Comparison of ENCODE assay signal across 16 cellular contexts in genomic region chr11:91819743-91820142, GRCh38.
DNase-seq lines count a peak whose midpoint lies in the region; ATAC-seq, FAIRE-seq and TF ChIP-seq lines count a peak whose summit lies in the region.
"Had no signal": no experiment of that assay in that cellular context is flagged by ENCODE, and none has a peak within 500 bp of the region (broad histone marks: within the 10 kb centered on the region; RNA-seq: fewer than 3 reads in every experiment).

No MANE protein-coding gene starts in this region.

- H3F3A ChIP-seq in GM23338 (replicated peaks; ENCODE audit: low read depth): no peaks in the 10 kb centered on the region

- H3K9me3 Mint-ChIP-seq in GM23338 (no peaks in the 10 kb centered on the region; the same call in 2 of the 3 replicates), WTC11 (no peaks in the 10 kb centered on the region)
- H3K9me3 Mint-ChIP-seq: CD8-positive, alpha-beta T cell had no signal

- no peak overlapping the region for H4K91ac ChIP-seq in trophoblast cell (ENCODE audit: low read depth, low read length)

- H3K27ac ChIP-seq in GM23338 (ENCODE audit: low read depth): no peak overlapping the region
- H3K27ac ChIP-seq in trophoblast cell (ENCODE audit: low read depth, low read length): no peak overlapping the region
- H3K27ac ChIP-seq: BLaER1 treated with 17β-estradiol and CSF1 and Interleukin-3, amounts not matched to agents 10 nM and 100 nM had no signal

- no peak overlapping the region for H4K12ac ChIP-seq in trophoblast cell (ENCODE audit: low read depth, low read length)

- no peaks in the 10 kb centered on the region for H3K9me2 ChIP-seq in GM23338 (ENCODE audit: insufficient read depth)

- DNase-seq in GM23338 (ENCODE audit: low spot score): no peak
- no peak for DNase-seq in WTC11 (ENCODE audit: low spot score)
- peak; percentile 17 for DNase-seq in iPS DF 19.7 (ENCODE audit: low read depth, low spot score)
- DNase-seq in trophoblast cell: no peak
- DNase-seq in HT-29 (ENCODE audit: low spot score): no peak
- no peak for DNase-seq in GM12892 (ENCODE audit: insufficient read length)
- DNase-seq: Calu3; CD8-positive, alpha-beta T cell; DMS79 treated with DMSO at 0.1 percent for 48 hours; GF-D8; HFFc6 had no signal

- FAIRE-seq in GM12892 (lab: Jason Lieb, UNC): no peak
- FAIRE-seq: H54 had no signal

- H3K4me3 ChIP-seq in GM23338 (no peak overlapping the region), trophoblast cell (ENCODE audit: low read depth, low read length) (no peak overlapping the region)
- H3K4me3 ChIP-seq: BLaER1 treated with 17β-estradiol and CSF1 and Interleukin-3, amounts not matched to agents 10 nM and 100 nM had no signal

- no peak overlapping the region for H3K4me3 Mint-ChIP-seq in GM23338
- H3K4me3 Mint-ChIP-seq in WTC11: no peak overlapping the region
- H3K4me3 Mint-ChIP-seq: B cell; CD8-positive, alpha-beta T cell; HFFc6 had no signal

- TF ChIP-seq CTCF in GM23338 (conservative IDR thresholded peaks at IDR 0.05; ENCODE audit: low read depth in 2 of 2): no peak
- TF ChIP-seq CTCF in WTC11 (IDR thresholded peaks at IDR 0.05): no peak

- TF ChIP-seq POLR2A in GM12892 (IDR thresholded peaks at IDR 0.05; ENCODE audit: low read depth, low read length): no peak

- H3K4me1 Mint-ChIP-seq in GM23338: peaks cover 16% of the 10 kb centered on the region
- H3K4me1 Mint-ChIP-seq in WTC11: peaks cover 34% of the 10 kb centered on the region
- H3K4me1 Mint-ChIP-seq: B cell had no signal

- peak overlapping the region; percentile 28 for H4K8ac ChIP-seq in trophoblast cell (ENCODE audit: low read depth, low read length)

- H3K27me3 ChIP-seq in GM23338 (ENCODE audit: insufficient read depth): no peaks in the 10 kb centered on the region
- H3K27me3 ChIP-seq in trophoblast cell (ENCODE audit: insufficient read depth, low read length): no peaks in the 10 kb centered on the region
- H3K27me3 ChIP-seq: BLaER1 treated with 17β-estradiol and CSF1 and Interleukin-3, amounts not matched to agents 10 nM and 100 nM had no signal

- no peak overlapping the region for H2AK5ac ChIP-seq in trophoblast cell (ENCODE audit: low read length)

- WGBS in trophoblast cell (ENCODE audit: extremely low coverage, insufficient coverage, insufficient read length): no CpG with 5 or more reads among the region's 1 CpG

- H2BK12ac ChIP-seq in trophoblast cell (ENCODE audit: low read length): peak overlapping the region; percentile 40

- ATAC-seq in GM23338 (peak; percentile 22; the same call in 1 of the 3 replicates), WTC11 (peak; percentile 83), GM21515 (IDR thresholded peaks at IDR 0.05; ENCODE audit: unreplicated experiment) (no peak)
- ATAC-seq: CD8-positive, alpha-beta T cell; HCT116 had no signal

- no peak overlapping the region for H3K23ac ChIP-seq in trophoblast cell (ENCODE audit: low read length)

- H3K79me2 ChIP-seq in GM23338 (replicated peaks; ENCODE audit: insufficient read depth) (no peaks in the 10 kb centered on the region), trophoblast cell (ENCODE audit: control insufficient read depth, insufficient read depth, low read length, poor library complexity) (no peaks in the 10 kb centered on the region)

- CTCF ChIA-PET in WTC11 (lab: Charles Lee): no interaction called here

- H3K9me3 ChIP-seq in trophoblast cell (ENCODE audit: insufficient read depth, low read depth, low read length): no peaks in the 10 kb centered on the region
- H3K9me3 ChIP-seq: BLaER1 treated with 17β-estradiol and CSF1 and Interleukin-3, amounts not matched to agents 10 nM and 100 nM had no signal

- no peak overlapping the region for H2BK120ac ChIP-seq in trophoblast cell (ENCODE audit: insufficient read depth, low read length, poor library complexity)

- no peak overlapping the region for H3K18ac ChIP-seq in trophoblast cell (ENCODE audit: low read length)

- H3K4me1 ChIP-seq in GM23338 (ENCODE audit: insufficient read depth) (peaks cover 26% of the 10 kb centered on the region), trophoblast cell (ENCODE audit: control insufficient read depth in 1 of 2, insufficient read depth in 2 of 2, low read length in 2 of 2) (peaks cover 0 to 3% of the 10 kb centered on the region in 2 experiments)
- H3K4me1 ChIP-seq: BLaER1 treated with 17β-estradiol and CSF1 and Interleukin-3, amounts not matched to agents 10 nM and 100 nM had no signal

- H3K27me3 Mint-ChIP-seq in GM23338 (ENCODE audit: insufficient read depth, low read depth, poor library complexity) (no peaks in the 10 kb centered on the region), WTC11 (ENCODE audit: low read depth) (no peaks in the 10 kb centered on the region)
- H3K27me3 Mint-ChIP-seq: B cell had no signal

- H3K14ac ChIP-seq in trophoblast cell (ENCODE audit: low read length): no peak overlapping the region

- H2AFZ ChIP-seq in GM23338 (peak overlapping the region; percentile 63), trophoblast cell (ENCODE audit: insufficient read depth, low read length, poor library complexity) (no peak overlapping the region)

- H3K9ac ChIP-seq in trophoblast cell (ENCODE audit: low read length): no peak overlapping the region
- H3K9ac ChIP-seq: BLaER1 treated with 17β-estradiol and CSF1 and Interleukin-3, amounts not matched to agents 10 nM and 100 nM had no signal

- POLR2A ChIA-PET in WTC11 (lab: Charles Lee): no interaction called here

- peak overlapping the region; percentile 34; the same call in 1 of the 2 replicates for H3K27ac Mint-ChIP-seq in GM23338
- H3K27ac Mint-ChIP-seq in WTC11: peak overlapping the region; percentile 36
- H3K27ac Mint-ChIP-seq: B cell; CD8-positive, alpha-beta T cell; HFFc6 had no signal

- H3K36me3 ChIP-seq in GM23338 (ENCODE audit: insufficient read depth) (no peaks in the 10 kb centered on the region), trophoblast cell (ENCODE audit: control insufficient read depth in 1 of 2, insufficient read depth in 2 of 2, low read length in 2 of 2) (no peaks in the 10 kb centered on the region)
- H3K36me3 ChIP-seq: BLaER1 treated with 17β-estradiol and CSF1 and Interleukin-3, amounts not matched to agents 10 nM and 100 nM had no signal

- no peaks in the 10 kb centered on the region for H4K20me1 ChIP-seq in GM23338 (replicated peaks; ENCODE audit: insufficient read depth)
- H4K20me1 ChIP-seq: BLaER1 treated with 17β-estradiol and CSF1 and Interleukin-3, amounts not matched to agents 10 nM and 100 nM had no signal

- no peak overlapping the region for H3K4ac ChIP-seq in trophoblast cell (ENCODE audit: low read depth, low read length)

- no peak overlapping the region for H2BK5ac ChIP-seq in trophoblast cell (ENCODE audit: low read depth, low read length, poor library complexity)

- H3K4me2 ChIP-seq in GM23338: peak overlapping the region; percentile 23
- no peak overlapping the region for H3K4me2 ChIP-seq in trophoblast cell (ENCODE audit: low read length)
- H3K4me2 ChIP-seq: BLaER1 treated with 17β-estradiol and CSF1 and Interleukin-3, amounts not matched to agents 10 nM and 100 nM had no signal

- H3K36me3 Mint-ChIP-seq in GM23338 (ENCODE audit: low read depth): no peaks in the 10 kb centered on the region
- H3K36me3 Mint-ChIP-seq in WTC11: no peaks in the 10 kb centered on the region
- H3K36me3 Mint-ChIP-seq: CD8-positive, alpha-beta T cell had no signal

- peaks cover 2% of the 10 kb centered on the region for H3K79me1 ChIP-seq in trophoblast cell (ENCODE audit: low read length)

TF ChIP-seq in GM23338, 12 proteins besides CTCF, POLR2A, EP300 and RAD21 (continues in another document):
- TF ChIP-seq EZH2phosphoT487 (IDR thresholded peaks at IDR 0.05; ENCODE audit: unreplicated experiment): no peak
- TF ChIP-seq ZNF331 (CRISPR knock-in tag; IDR thresholded peaks at IDR 0.05; ENCODE audit: low read depth): no peak

TF ChIP-seq in WTC11, 78 proteins besides CTCF, POLR2A, EP300 and RAD21:
- no peak for TF ChIP-seq ERG (CRISPR knock-in tag; IDR thresholded peaks at IDR 0.05)
- TF ChIP-seq ATF2 (CRISPR knock-in tag; IDR thresholded peaks at IDR 0.05; ENCODE audit: borderline replicate concordance, low read depth): no peak
- TF ChIP-seq TEAD1 (CRISPR knock-in tag; IDR thresholded peaks at IDR 0.05): no peak
- TF ChIP-seq ZNF219 (CRISPR knock-in tag; IDR thresholded peaks at IDR 0.05; ENCODE audit: borderline replicate concordance): no peak
- no peak for TF ChIP-seq NR3C1 (CRISPR knock-in tag; conservative IDR thresholded peaks at IDR 0.05; ENCODE audit: low read depth)
- no peak for TF ChIP-seq JUN (CRISPR knock-in tag; IDR thresholded peaks at IDR 0.05)
